ENCODE assay signal across 10 cellular contexts in the genomic region with DNA sequence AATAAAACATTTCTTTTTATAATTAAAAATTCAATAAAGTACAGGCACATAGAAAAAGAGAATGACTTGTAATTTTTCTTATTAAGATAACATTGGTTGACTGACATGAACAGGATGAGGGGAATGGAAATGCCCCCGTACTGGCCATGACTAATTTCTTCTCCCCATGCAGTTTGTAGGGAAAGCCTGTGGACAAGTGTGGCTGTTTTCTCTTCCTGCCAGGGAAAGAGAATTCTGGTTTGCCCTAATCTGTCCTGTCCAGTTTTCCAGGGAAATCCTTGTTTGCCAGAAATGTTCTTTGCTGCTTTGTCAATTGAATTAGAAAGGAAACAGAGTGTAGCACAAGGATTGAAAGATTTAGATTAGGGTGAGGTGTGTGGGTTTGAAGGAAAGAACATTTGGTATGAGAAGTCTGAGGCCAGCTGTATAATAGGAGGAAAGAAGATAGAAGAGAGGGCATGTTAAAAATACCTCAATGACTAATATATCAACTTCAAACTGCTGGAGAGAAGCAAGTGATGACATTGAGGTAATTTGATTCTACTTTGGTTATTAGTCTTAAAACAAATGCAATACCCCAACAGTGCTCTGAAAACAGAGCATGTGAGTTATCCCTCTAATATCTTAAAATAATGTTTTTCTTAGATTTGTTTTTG.
DNase-seq lines count a peak whose midpoint lies in the region; ATAC-seq and TF ChIP-seq lines count a peak whose summit lies in the region.
"Had no signal": no experiment of that assay in that cellular context is flagged by ENCODE, and none has a peak within 500 bp of the region (broad histone marks: within the 10 kb centered on the region; RNA-seq: fewer than 3 reads in every experiment).

No MANE protein-coding gene starts in this region.

- no peak overlapping the region for H3K4me3 ChIP-seq in lower lobe of right lung
- H3K4me3 ChIP-seq: K562 had no signal

- H3K9me3 ChIP-seq in lower lobe of right lung = no peaks in the 10 kb centered on the region

- H3K4me3 Mint-ChIP-seq in nephron progenitor cell = no peak overlapping the region
- H3K4me3 Mint-ChIP-seq in activated T-helper 2 cell treated with anti-CD3 and anti-CD28 coated beads, Interferon-gamma antibody, Interleukin-2, Interleukin-4, amounts not matched to agents 10 μg/mL and 5 μg/mL and 100 μg/mL, durations not matched to agents 14 hours and 24 hours and 36 hours (ENCODE audit: low read depth) = no peak overlapping the region

- H3K27me3 Mint-ChIP-seq in nephron progenitor cell (ENCODE audit: low read depth, poor library complexity) = peaks cover 3% of the 10 kb centered on the region
- H3K27me3 Mint-ChIP-seq in activated T-helper 2 cell treated with anti-CD3 and anti-CD28 coated beads, Interferon-gamma antibody, Interleukin-2, Interleukin-4, amounts not matched to agents 10 μg/mL and 5 μg/mL and 100 μg/mL, durations not matched to agents 14 hours and 24 hours and 36 hours (ENCODE audit: low read depth) = no peaks in the 10 kb centered on the region

- H3K27me3 ChIP-seq in lower lobe of right lung (ENCODE audit: low read depth) = no peaks in the 10 kb centered on the region

- H3K36me3 ChIP-seq in lower lobe of right lung = no peaks in the 10 kb centered on the region

- no peaks in the 10 kb centered on the region for H3K36me3 Mint-ChIP-seq in nephron progenitor cell (ENCODE audit: low read depth)
- no peaks in the 10 kb centered on the region for H3K36me3 Mint-ChIP-seq in activated T-helper 2 cell treated with anti-CD3 and anti-CD28 coated beads, Interferon-gamma antibody, Interleukin-2, Interleukin-4, amounts not matched to agents 10 μg/mL and 5 μg/mL and 100 μg/mL, durations not matched to agents 14 hours and 24 hours and 36 hours (ENCODE audit: low read depth)

- H3K27ac ChIP-seq in lower lobe of right lung = no peak overlapping the region

- H3K4me1 ChIP-seq in lower lobe of right lung = no peaks in the 10 kb centered on the region

- peaks cover 6% of the 10 kb centered on the region for H3K4me1 Mint-ChIP-seq in nephron progenitor cell
- H3K4me1 Mint-ChIP-seq in activated T-helper 2 cell treated with anti-CD3 and anti-CD28 coated beads, Interferon-gamma antibody, Interleukin-2, Interleukin-4, amounts not matched to agents 10 μg/mL and 5 μg/mL and 100 μg/mL, durations not matched to agents 14 hours and 24 hours and 36 hours (ENCODE audit: low read depth) = no peaks in the 10 kb centered on the region

- intact Hi-C loops in activated T-helper 2 cell treated with anti-CD3 and anti-CD28 coated beads, Interferon-gamma antibody, Interleukin-2, Interleukin-4, amounts not matched to agents 10 μg/mL and 5 μg/mL and 100 μg/mL, durations not matched to agents 14 hours and 24 hours and 36 hours (cut with micrococcal nuclease) = no loop called here
- intact Hi-C loops in lower lobe of right lung (cut with DNase I) = no loop called here

- peak overlapping the region; percentile 60 for H3K27ac Mint-ChIP-seq in nephron progenitor cell
- no peak overlapping the region for H3K27ac Mint-ChIP-seq in activated T-helper 2 cell treated with anti-CD3 and anti-CD28 coated beads, Interferon-gamma antibody, Interleukin-2, Interleukin-4, amounts not matched to agents 10 μg/mL and 5 μg/mL and 100 μg/mL, durations not matched to agents 14 hours and 24 hours and 36 hours

- DNase-seq in nephron progenitor cell (no peak), superior temporal gyrus (ENCODE audit: extremely low spot score) (no peak), lower lobe of right lung (no peak)
- DNase-seq in activated effector memory CD4-positive, alpha-beta T cell treated with anti-CD3 and anti-CD28 coated beads, Interleukin-2, amount 50 U/mL, for 16 hours = no peak
- DNase-seq in activated T-helper 2 cell treated with anti-CD3 and anti-CD28 coated beads, Interferon-gamma antibody, Interleukin-2, Interleukin-4, amounts not matched to agents 10 μg/mL and 5 μg/mL and 100 μg/mL, durations not matched to agents 14 hours and 24 hours and 36 hours (ENCODE audit: low spot score) = no peak
- DNase-seq: RPMI8226 had no signal

- ATAC-seq in GM19023 (IDR thresholded peaks at IDR 0.05; ENCODE audit: unreplicated experiment) (peak; percentile 89), HG02610 (IDR thresholded peaks at IDR 0.05; ENCODE audit: unreplicated experiment) (peak; percentile 98), HG03571 (IDR thresholded peaks at IDR 0.05; ENCODE audit: unreplicated experiment) (peak; percentile 55), lower lobe of right lung (no peak)
- ATAC-seq: K562 had no signal

- H3K9me3 Mint-ChIP-seq in nephron progenitor cell = no peaks in the 10 kb centered on the region
- no peaks in the 10 kb centered on the region for H3K9me3 Mint-ChIP-seq in activated T-helper 2 cell treated with anti-CD3 and anti-CD28 coated beads, Interferon-gamma antibody, Interleukin-2, Interleukin-4, amounts not matched to agents 10 μg/mL and 5 μg/mL and 100 μg/mL, durations not matched to agents 14 hours and 24 hours and 36 hours

- TF ChIP-seq CTCF in nephron progenitor cell (IDR thresholded peaks at IDR 0.05) = no peak
- no peak for TF ChIP-seq CTCF in lower lobe of right lung (IDR thresholded peaks at IDR 0.05)

Comparison
In these comparisons a context has a peak if more than half of its experiments do, and no peak if none do; other contexts are left out.
1. ATAC-seq: peak in GM19023 (single experiment), HG02610 (single experiment) and HG03571 (single experiment); none in lower lobe of right lung (0 of 2).